Comparison of ENCODE assay signal across 16 cellular contexts in the genomic region with DNA sequence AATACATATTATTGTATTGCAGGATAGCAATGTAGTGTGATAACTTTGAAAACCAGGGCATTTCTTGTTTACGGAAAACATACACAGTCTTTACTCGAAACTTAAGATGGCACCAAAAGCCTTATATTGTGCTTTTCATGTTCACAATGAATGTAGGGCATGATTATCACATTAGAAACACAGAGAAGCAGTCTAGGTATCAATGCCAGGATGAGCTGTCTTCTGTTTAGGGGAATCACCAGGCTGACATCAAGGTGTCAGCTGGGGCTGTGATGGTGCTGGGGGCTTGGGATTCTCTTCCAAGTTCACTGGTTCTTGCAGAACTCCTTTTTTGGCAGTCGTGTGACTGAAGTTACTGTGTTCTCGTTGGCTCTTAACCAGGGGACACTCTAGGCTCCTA.
DNase-seq lines count a peak whose midpoint lies in the region; ATAC-seq and TF ChIP-seq lines count a peak whose summit lies in the region.
"Had no signal": no experiment of that assay in that cellular context is flagged by ENCODE, and none has a peak within 500 bp of the region (broad histone marks: within the 10 kb centered on the region; RNA-seq: fewer than 3 reads in every experiment).

No MANE protein-coding gene starts in this region.

- no peak overlapping the region for H3K27ac ChIP-seq in KMS-11
- H3K27ac ChIP-seq in heart left ventricle = no peak overlapping the region
- H3K27ac ChIP-seq: BLaER1 had no signal

- 74 to 86% (median 83%) methylated on average over 4 of the region's 4 CpGs for WGBS in heart left ventricle, 4 donors

- H2AFZ ChIP-seq in KMS-11 (ENCODE audit: low read depth) = peak overlapping the region; percentile 18; the same call in 1 of the 2 replicates

- H3K4me3 ChIP-seq in KMS-11 (IDR thresholded peaks at IDR 0.05; ENCODE audit: insufficient read depth, low read depth, low read length) (no peak overlapping the region), heart left ventricle (no peak overlapping the region)
- H3K4me3 ChIP-seq: BLaER1 had no signal

- H3K27me3 Mint-ChIP-seq in activated T-helper 17 cell treated with anti-CD3 and anti-CD28 coated beads, Interleukin-2, amount 50 U/mL, for 72 hours = no peaks in the 10 kb centered on the region
- no peaks in the 10 kb centered on the region for H3K27me3 Mint-ChIP-seq in activated T-cell treated with anti-CD3 and anti-CD28 coated beads, Interleukin-2, amount 50 U/mL, for 72 hours (ENCODE audit: low read depth)
- H3K27me3 Mint-ChIP-seq: CD4-positive, alpha-beta T cell had no signal

- H3K36me3 Mint-ChIP-seq in activated T-helper 17 cell treated with anti-CD3 and anti-CD28 coated beads, Interleukin-2, amount 50 U/mL, for 72 hours (ENCODE audit: low read depth) = no peaks in the 10 kb centered on the region
- H3K36me3 Mint-ChIP-seq in activated T-cell treated with anti-CD3 and anti-CD28 coated beads, Interleukin-2, amount 50 U/mL, for 72 hours (ENCODE audit: insufficient read depth in 2 of 2) = no peaks in the 10 kb centered on the region
- H3K36me3 Mint-ChIP-seq: CD8-positive, alpha-beta T cell had no signal

- no peaks in the 10 kb centered on the region for H3K4me1 Mint-ChIP-seq in activated T-helper 17 cell treated with anti-CD3 and anti-CD28 coated beads, Interleukin-2, amount 50 U/mL, for 72 hours
- H3K4me1 Mint-ChIP-seq in activated T-cell treated with anti-CD3 and anti-CD28 coated beads, Interleukin-2, amount 50 U/mL, for 72 hours (ENCODE audit: low read depth) = no peaks in the 10 kb centered on the region

- H3K9me3 Mint-ChIP-seq in activated T-helper 17 cell treated with anti-CD3 and anti-CD28 coated beads, Interleukin-2, amount 50 U/mL, for 72 hours = peaks cover 4% of the 10 kb centered on the region
- H3K9me3 Mint-ChIP-seq in activated T-cell treated with anti-CD3 and anti-CD28 coated beads, Interleukin-2, amount 50 U/mL, for 72 hours = peaks cover 4 to 6% of the 10 kb centered on the region in 2 donors

- TF ChIP-seq CTCF in KMS-11 (conservative IDR thresholded peaks at IDR 0.05; ENCODE audit: low read depth, low read length) (no peak), heart left ventricle (IDR thresholded peaks at IDR 0.05) (no peak)

- H3K27me3 ChIP-seq in KMS-11 (ENCODE audit: insufficient read depth, low read depth) = no peaks in the 10 kb centered on the region
- H3K27me3 ChIP-seq in heart left ventricle = no peaks in the 10 kb centered on the region
- H3K27me3 ChIP-seq: BE2C, BLaER1 had no signal

- H3K4me2 ChIP-seq in KMS-11 = no peak overlapping the region; the same call in 1 of the 2 replicates
- H3K4me2 ChIP-seq: BLaER1 had no signal

- no peak overlapping the region for H3K9ac ChIP-seq in KMS-11
- H3K9ac ChIP-seq: BLaER1 had no signal

- no peak for TF ChIP-seq POLR2A in heart left ventricle (IDR thresholded peaks at IDR 0.05)

- intact Hi-C loops in heart left ventricle (cut with DNase I) = no loop called here

- peaks cover 53% of the 10 kb centered on the region for H3K4me1 ChIP-seq in KMS-11 (ENCODE audit: low read depth, poor library complexity, severe bottlenecking)
- no peaks in the 10 kb centered on the region for H3K4me1 ChIP-seq in heart left ventricle
- H3K4me1 ChIP-seq: BE2C, BLaER1, Caco-2 had no signal

- no peaks in the 10 kb centered on the region for H4K20me1 ChIP-seq in KMS-11 (ENCODE audit: insufficient read depth)
- H4K20me1 ChIP-seq: BLaER1 had no signal

- DNase-seq in heart left ventricle = no peak
- no peak for DNase-seq in activated T-cell treated with anti-CD3 and anti-CD28 coated beads, Interleukin-2, amount 50 U/mL, for 72 hours
- no peak for DNase-seq in NCI-H2081 treated with DMSO at 0.1 percent for 48 hours (lab: John Stamatoyannopoulos, UW)
- DNase-seq: 8988T; ACHN; BE2C; C1 segment of cervical spinal cord; Caco-2; Calu3; CD4-positive, alpha-beta T cell; CD8-positive, alpha-beta T cell; DMS79 treated with DMSO at 0.1 percent for 48 hours; GF-D8 had no signal

- H3K36me3 ChIP-seq in KMS-11 (ENCODE audit: insufficient read depth) = no peaks in the 10 kb centered on the region
- no peaks in the 10 kb centered on the region for H3K36me3 ChIP-seq in heart left ventricle
- H3K36me3 ChIP-seq: BE2C, BLaER1 had no signal

- peaks cover 0 to 6% (median 0%) of the 10 kb centered on the region in 12 donors for H3K9me3 ChIP-seq in heart left ventricle
- H3K9me3 ChIP-seq: BE2C, BLaER1, Caco-2 had no signal

- no peak overlapping the region for H3K27ac Mint-ChIP-seq in activated T-helper 17 cell treated with anti-CD3 and anti-CD28 coated beads, Interleukin-2, amount 50 U/mL, for 72 hours
- no peak overlapping the region for H3K27ac Mint-ChIP-seq in activated T-cell treated with anti-CD3 and anti-CD28 coated beads, Interleukin-2, amount 50 U/mL, for 72 hours
- H3K27ac Mint-ChIP-seq: CD4-positive, alpha-beta T cell; CD8-positive, alpha-beta T cell had no signal

- peak; percentile 58 for ATAC-seq in activated T-helper 17 cell treated with anti-CD3 and anti-CD28 coated beads, Interleukin-2, amount 50 U/mL, for 72 hours (replicated peaks)
- ATAC-seq in heart left ventricle = no peak
- no peak for ATAC-seq in activated T-cell treated with anti-CD3 and anti-CD28 coated beads, Interleukin-2, amount 50 U/mL, for 72 hours (replicated peaks in 1 of 2)
- ATAC-seq: CD8-positive, alpha-beta T cell had no signal

- H3K79me2 ChIP-seq in KMS-11 (ENCODE audit: insufficient read depth, low read depth) = no peaks in the 10 kb centered on the region

- no peak overlapping the region for H3K4me3 Mint-ChIP-seq in activated T-helper 17 cell treated with anti-CD3 and anti-CD28 coated beads, Interleukin-2, amount 50 U/mL, for 72 hours
- no peak overlapping the region for H3K4me3 Mint-ChIP-seq in activated T-cell treated with anti-CD3 and anti-CD28 coated beads, Interleukin-2, amount 50 U/mL, for 72 hours
- H3K4me3 Mint-ChIP-seq: CD4-positive, alpha-beta T cell; CD8-positive, alpha-beta T cell had no signal
